1 cellular context compared by ENCODE assay signal in genomic region chr2:196187898-196188458, GRCh38.
TF ChIP-seq lines count a peak whose summit lies in the region.

No MANE protein-coding gene starts in this region.

TF ChIP-seq in GM12878, 131 proteins besides CTCF, POLR2A, EP300 and RAD21 (continued from another document):
- TF ChIP-seq MLLT1 (IDR thresholded peaks at IDR 0.05) (0 out of 2 replicates have a peak, but pooled peaks have one; percentile 52), BHLHE40 (IDR thresholded peaks at IDR 0.05; ENCODE audit: borderline replicate concordance in 1 of 2, low read depth in 2 of 2, low read length in 1 of 2) (peak in 1 of 2 experiments; percentile 19; a peak in 1 of 4 replicates), IKZF2 (IDR thresholded peaks at IDR 0.05) (peak in 1 of 2 experiments; percentile 13; a peak in 1 of 4 replicates), SIN3A (IDR thresholded peaks at IDR 0.05; ENCODE audit: low read depth, low read length) (no peak), NRF1 (conservative IDR thresholded peaks at IDR 0.05; ENCODE audit: low read depth, low read length) (no peak)
